ENCODE assay signal across 24 cellular contexts in the genomic region with DNA sequence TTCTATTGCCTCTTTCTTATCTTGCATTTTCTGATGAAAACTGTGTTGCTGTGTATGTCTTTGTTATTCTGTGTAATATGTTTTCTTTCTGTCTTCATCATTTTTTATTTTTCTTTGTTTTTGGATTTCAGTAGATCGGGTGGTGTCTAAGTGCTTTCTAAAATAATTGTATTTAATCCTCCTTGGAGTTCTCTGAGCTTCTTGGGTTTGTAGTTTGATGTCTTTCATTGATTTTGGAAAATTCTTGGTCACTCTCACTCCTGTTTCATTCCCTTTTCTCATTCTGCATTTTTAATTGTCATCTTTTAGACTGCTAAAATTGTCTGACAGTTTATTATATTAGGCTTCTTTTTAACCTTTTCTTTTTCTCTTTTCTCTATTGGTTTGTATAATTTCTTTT.
"Had no signal": no experiment of that assay in that cellular context is flagged by ENCODE, and none has a peak within 500 bp of the region (broad histone marks: within the 10 kb centered on the region; RNA-seq: fewer than 3 reads in every experiment).

No MANE protein-coding gene starts in this region.

- H3K4me3 ChIP-seq: stomach, suprapubic skin, testis, thoracic aorta, thyroid gland, tibial artery, tibial nerve, transverse colon, upper lobe of left lung, upper lobe of right lung, uterus, vagina had no signal

- H3K9me3 ChIP-seq: testis, thoracic aorta, thyroid gland, tibial artery, transverse colon, upper lobe of left lung, upper lobe of right lung, uterus, vagina had no signal

- H3K4me1 ChIP-seq: stomach, suprapubic skin, testis, thyroid gland, tibial artery, tibial nerve, transverse colon, upper lobe of left lung, upper lobe of right lung, uterus, vagina had no signal

- H3K36me3 ChIP-seq: stomach, suprapubic skin, thoracic aorta, thyroid gland, tibial artery, tibial nerve, transverse colon, upper lobe of left lung, upper lobe of right lung, uterus, vagina had no signal

- H3K27ac ChIP-seq: stomach, suprapubic skin, testis, thoracic aorta, thyroid gland, tibial artery, tibial nerve, transverse colon, upper lobe of left lung, upper lobe of right lung, uterus, vagina had no signal

- DNase-seq: stimulated activated CD4-positive, alpha-beta T cell treated with anti-CD3 and anti-CD28 coated beads, Interleukin-2, amount 100 ng/mL, for 48 hours; stimulated activated CD4-positive, alpha-beta T cell treated with anti-CD3 and anti-CD28 coated beads, Interleukin-4, amount 100 ng/mL, for 1 hour; stimulated activated CD4-positive, alpha-beta T cell treated with anti-CD3 and anti-CD28 coated beads, Interleukin-4, amount 100 ng/mL, for 24 hours; stimulated activated CD4-positive, alpha-beta T cell treated with anti-CD3 and anti-CD28 coated beads, Interleukin-4, amount 100 ng/mL, for 4 hours; stimulated activated CD8-positive, alpha-beta memory T cell treated with anti-CD3 and anti-CD28 coated beads, Interleukin-4, amount 100 ng/mL, for 48 hours; stimulated activated naive B cell treated with anti-CD40 and anti-IgM and Interleukin-4, amounts not matched to agents 10 μg/mL and 1 μg/mL and 100 μg/mL, for 72 hours; stimulated activated naive CD4-positive, alpha-beta T cell; stimulated activated naive CD4-positive, alpha-beta T cell treated with Interleukin-2 at 50 U/mL for 16 hours; stimulated activated naive CD8-positive, alpha-beta T cell treated with anti-CD3 and anti-CD28 coated beads, Interleukin-15, amount 100 ng/mL, for 72 hours; stimulated activated naive CD8-positive, alpha-beta T cell treated with anti-CD3 and anti-CD28 coated beads, Interleukin-15, Interleukin-2, amounts not matched to agents 100 U/mL and 50 U/mL, for 24 hours; stomach; substantia nigra; testis; thyroid gland; tibial artery; transverse colon; trophoblast cell; upper lobe of left lung; upper lobe of right lung; uterus had no signal
